In the genomic region with DNA sequence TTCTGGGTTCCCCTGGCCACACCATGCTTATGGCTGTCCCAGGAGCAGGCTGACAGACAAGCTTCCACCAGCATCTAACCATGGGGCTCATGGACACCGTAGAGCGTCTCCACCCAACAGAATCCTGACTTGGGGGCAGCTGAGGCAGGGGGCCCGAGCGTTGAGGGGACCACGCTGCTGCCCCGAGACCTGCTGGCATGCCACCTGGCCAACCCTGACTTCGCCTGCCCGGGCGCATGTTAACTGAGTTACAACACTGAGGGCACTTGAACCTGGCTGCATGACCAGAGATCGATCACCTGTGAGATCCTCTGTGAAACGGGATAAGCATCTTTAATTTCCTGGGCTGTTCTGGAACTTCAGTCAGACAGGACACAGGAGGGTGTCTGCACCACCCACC, we compare ENCODE assay signal across 9 cellular contexts. TPM values are rescaled to one million over a fixed set of nuclear protein-coding genes. Genes with fewer than 3 reads are reported as not detected.
DNase-seq lines count a peak whose midpoint lies in the region; ATAC-seq, FAIRE-seq and TF ChIP-seq lines count a peak whose summit lies in the region.
"Had no signal": no experiment of that assay in that cellular context is flagged by ENCODE, and none has a peak within 500 bp of the region (broad histone marks: within the 10 kb centered on the region; RNA-seq: fewer than 3 reads in every experiment).

No MANE protein-coding gene starts in this region.

- H2AK5ac ChIP-seq in mesenchymal stem cell (ENCODE audit: low read length, severe bottlenecking): peak overlapping the region; percentile 59

- H3K79me2 ChIP-seq in astrocyte (ENCODE audit: insufficient read depth, low read length) (peaks cover 12% of the 10 kb centered on the region), MM.1S (ENCODE audit: low read length) (no peaks in the 10 kb centered on the region)

- no peak for FAIRE-seq in astrocyte (lab: Jason Lieb, UNC)

- no peaks in the 10 kb centered on the region for H4K20me1 ChIP-seq in astrocyte (ENCODE audit: insufficient read depth, low read length)
- H4K20me1 ChIP-seq in MM.1S (ENCODE audit: insufficient read depth, low read length): no peaks in the 10 kb centered on the region

- no peak for TF ChIP-seq CTCF in astrocyte (IDR thresholded peaks at IDR 0.05; ENCODE audit: insufficient read depth, low read depth, low read length)
- no peak for TF ChIP-seq CTCF in MM.1S (IDR thresholded peaks at IDR 0.05; ENCODE audit: low read length)

- no peaks in the 10 kb centered on the region for H3K27me3 Mint-ChIP-seq in activated CD8-positive, alpha-beta memory T cell treated with anti-CD3 and anti-CD28 coated beads, Interleukin-2, amount 10 ng/mL, durations not matched to agents 7 days and 5 days
- H3K27me3 Mint-ChIP-seq in astrocyte (ENCODE audit: low read depth, unreplicated experiment): no peaks in the 10 kb centered on the region

- no peaks in the 10 kb centered on the region for H3K27me3 ChIP-seq in astrocyte (ENCODE audit: insufficient read depth, low read length)
- no peaks in the 10 kb centered on the region for H3K27me3 ChIP-seq in mesenchymal stem cell (ENCODE audit: control insufficient read depth in 1 of 2, insufficient read depth in 1 of 2, low read length in 2 of 2)
- H3K27me3 ChIP-seq in H7 (ENCODE audit: control insufficient read depth, insufficient read depth, low read length): no peaks in the 10 kb centered on the region
- no peaks in the 10 kb centered on the region for H3K27me3 ChIP-seq in MM.1S (replicated peaks; ENCODE audit: insufficient read depth, low read length)

- peak overlapping the region in 1 of 2 experiments; percentile 18 for H3K14ac ChIP-seq in mesenchymal stem cell (ENCODE audit: low read length in 2 of 2)

- DNase-seq in activated CD8-positive, alpha-beta memory T cell treated with anti-CD3 and anti-CD28 coated beads, Interleukin-2, amount 10 ng/mL, durations not matched to agents 7 days and 5 days: no peak
- DNase-seq in activated CD8-positive, alpha-beta memory T cell treated with anti-CD3 and anti-CD28 coated beads, Interleukin-2, amount 50 U/mL, for 48 hours: no peak
- DNase-seq in astrocyte (ENCODE audit: low read depth) (no peak), mesenchymal stem cell (no peak), iPS-NIHi7 (ENCODE audit: extremely low spot score) (no peak), H7 (no peak), MM.1S (no peak)
- DNase-seq: activated naive CD4-positive, alpha-beta T cell had no signal

- 87% methylated on average over 11 of the region's 11 CpGs for WGBS in mesenchymal stem cell

- peaks cover 50% of the 10 kb centered on the region for H3K4me1 Mint-ChIP-seq in activated CD8-positive, alpha-beta memory T cell treated with anti-CD3 and anti-CD28 coated beads, Interleukin-2, amount 10 ng/mL, durations not matched to agents 7 days and 5 days
- peaks cover 28% of the 10 kb centered on the region for H3K4me1 Mint-ChIP-seq in astrocyte (ENCODE audit: low read depth, unreplicated experiment)

- H3K9me2 ChIP-seq in MM.1S (replicated peaks; ENCODE audit: insufficient read depth, low read length): no peaks in the 10 kb centered on the region

- peak overlapping the region; percentile 76 for H3K4me3 Mint-ChIP-seq in activated CD8-positive, alpha-beta memory T cell treated with anti-CD3 and anti-CD28 coated beads, Interleukin-2, amount 10 ng/mL, durations not matched to agents 7 days and 5 days
- no peak overlapping the region for H3K4me3 Mint-ChIP-seq in astrocyte (ENCODE audit: unreplicated experiment)

- H3K36me3 ChIP-seq in astrocyte (ENCODE audit: insufficient read depth, low read length) (no peaks in the 10 kb centered on the region), mesenchymal stem cell (ENCODE audit: control insufficient read depth in 1 of 2, insufficient read depth in 2 of 2, low read depth in 1 of 2, low read length in 2 of 2) (peaks cover 42 to 50% of the 10 kb centered on the region in 2 experiments), H7 (replicated peaks; ENCODE audit: control insufficient read depth, insufficient read depth, low read length) (peaks cover 2% of the 10 kb centered on the region; the same call in 1 of the 2 replicates), MM.1S (replicated peaks; ENCODE audit: insufficient read depth, low read length) (no peaks in the 10 kb centered on the region)

- H4K8ac ChIP-seq in mesenchymal stem cell (ENCODE audit: low read length): peak overlapping the region; percentile 66

- no peak overlapping the region for H3K27ac Mint-ChIP-seq in activated CD8-positive, alpha-beta memory T cell treated with anti-CD3 and anti-CD28 coated beads, Interleukin-2, amount 10 ng/mL, durations not matched to agents 7 days and 5 days
- H3K27ac Mint-ChIP-seq in astrocyte (ENCODE audit: unreplicated experiment): peak overlapping the region; percentile 94

- peaks cover 1% of the 10 kb centered on the region for H3K36me3 Mint-ChIP-seq in activated CD8-positive, alpha-beta memory T cell treated with anti-CD3 and anti-CD28 coated beads, Interleukin-2, amount 10 ng/mL, durations not matched to agents 7 days and 5 days
- peaks cover 8% of the 10 kb centered on the region for H3K36me3 Mint-ChIP-seq in astrocyte (ENCODE audit: low read depth, unreplicated experiment)

- H3K4me1 ChIP-seq in astrocyte (ENCODE audit: insufficient read depth, low read length) (peaks cover 35% of the 10 kb centered on the region), mesenchymal stem cell (ENCODE audit: control insufficient read depth, insufficient read depth, low read depth, low read length) (peaks cover 51% of the 10 kb centered on the region), MM.1S (ENCODE audit: low read length) (peaks cover 5% of the 10 kb centered on the region; the same call in 1 of the 2 replicates)

- H2BK5ac ChIP-seq in mesenchymal stem cell (ENCODE audit: low read depth, low read length, poor library complexity, severe bottlenecking): no peak overlapping the region

- CTCF ChIA-PET in activated CD8-positive, alpha-beta memory T cell treated with anti-CD3 and anti-CD28 coated beads, Interleukin-2, amount 10 ng/mL, durations not matched to agents 7 days and 5 days (lab: Charles Lee): interaction anchor here (0.7 to 9.9 kb wide), 16 partner anchors 12 to 273 kb away, joined by 3 to 159 read pairs (median 4); a partner anchor contains a TSS

- no peak overlapping the region for H2AFZ ChIP-seq in astrocyte (ENCODE audit: low read depth, low read length)
- H2AFZ ChIP-seq in mesenchymal stem cell (ENCODE audit: low read depth, low read length): no peak overlapping the region
- H2AFZ ChIP-seq in MM.1S (ENCODE audit: low read length): no peak overlapping the region

- peak overlapping the region in 1 of 2 experiments; percentile 51 for H2BK12ac ChIP-seq in mesenchymal stem cell (ENCODE audit: low read length in 2 of 2)

- H3K9me3 ChIP-seq in astrocyte (ENCODE audit: insufficient read depth, low read depth, low read length) (no peaks in the 10 kb centered on the region), mesenchymal stem cell (ENCODE audit: control insufficient read depth, low read length) (no peaks in the 10 kb centered on the region), MM.1S (replicated peaks; ENCODE audit: insufficient read depth, low read length) (no peaks in the 10 kb centered on the region)

- H3K4me2 ChIP-seq in astrocyte (ENCODE audit: low read length): peak overlapping the region; percentile 81
- no peak overlapping the region for H3K4me2 ChIP-seq in mesenchymal stem cell (ENCODE audit: low read length, poor library complexity, severe bottlenecking)
- no peak overlapping the region for H3K4me2 ChIP-seq in MM.1S (ENCODE audit: low read depth, low read length)

- H2BK15ac ChIP-seq in mesenchymal stem cell (ENCODE audit: low read depth, poor library complexity, severe bottlenecking): no peak overlapping the region

- H3K4me3 ChIP-seq in astrocyte (ENCODE audit: insufficient read depth, low read depth, low read length): no peak overlapping the region
- H3K4me3 ChIP-seq in mesenchymal stem cell (ENCODE audit: insufficient read depth in 1 of 2, low read depth in 1 of 2, low read length in 2 of 2): peak overlapping the region in 1 of 2 experiments; percentile 79
- no peak overlapping the region for H3K4me3 ChIP-seq in H7 (ENCODE audit: insufficient read depth, low read depth, low read length)
- H3K4me3 ChIP-seq in MM.1S (ENCODE audit: low read length): no peak overlapping the region

- H3K79me1 ChIP-seq in mesenchymal stem cell (replicated peaks; ENCODE audit: low read length, poor library complexity, severe bottlenecking): peaks cover 31% of the 10 kb centered on the region

- no peaks in the 10 kb centered on the region for H3F3A ChIP-seq in MM.1S (ENCODE audit: insufficient read depth, low read length)

- no peaks in the 10 kb centered on the region for H3K9me3 Mint-ChIP-seq in activated CD8-positive, alpha-beta memory T cell treated with anti-CD3 and anti-CD28 coated beads, Interleukin-2, amount 10 ng/mL, durations not matched to agents 7 days and 5 days (ENCODE audit: low read depth)
- H3K9me3 Mint-ChIP-seq in astrocyte (ENCODE audit: unreplicated experiment): peaks cover 4% of the 10 kb centered on the region

- H3K18ac ChIP-seq in mesenchymal stem cell (ENCODE audit: low read depth in 1 of 2, low read length in 2 of 2): peak overlapping the region in 1 of 2 experiments; percentile 5

- H2BK120ac ChIP-seq in mesenchymal stem cell (ENCODE audit: low read depth, low read length): no peak overlapping the region

- no peak for ATAC-seq in activated CD8-positive, alpha-beta memory T cell treated with anti-CD3 and anti-CD28 coated beads, Interleukin-2, amount 10 ng/mL, durations not matched to agents 7 days and 5 days

- peak overlapping the region in 1 of 2 experiments; percentile 19 for H3K4ac ChIP-seq in mesenchymal stem cell (ENCODE audit: low read depth in 1 of 2, low read length in 2 of 2)

- H4K91ac ChIP-seq in mesenchymal stem cell (ENCODE audit: low read length): no peak overlapping the region

- H3K9ac ChIP-seq in astrocyte (ENCODE audit: low read length) (peak overlapping the region; percentile 4), mesenchymal stem cell (ENCODE audit: low read length) (peak overlapping the region; percentile 91), MM.1S (ENCODE audit: low read length) (no peak overlapping the region)

- H3K27ac ChIP-seq in astrocyte (ENCODE audit: low read depth, low read length) (no peak overlapping the region), mesenchymal stem cell (ENCODE audit: low read length, poor library complexity, severe bottlenecking) (no peak overlapping the region), temporal lobe (ENCODE audit: low read depth, low read length) (peak overlapping the region; percentile 96), MM.1S (ENCODE audit: low read length) (no peak overlapping the region)

- H3K23ac ChIP-seq in mesenchymal stem cell (ENCODE audit: low read length in 2 of 2): no peak overlapping the region

RNA-seq across cellular contexts. Expression of a gene that starts 13.7 kb away (rescaled TPM):
- total RNA-seq in activated CD8-positive, alpha-beta memory T cell treated with anti-CD3 and anti-CD28 coated beads, Interleukin-2, amount 10 ng/mL, durations not matched to agents 7 days and 5 days: 10 to 100 TPM; 14.4 to 22.9 TPM
- total RNA-seq in astrocyte (24.2 and 27.9 TPM in 2 replicates), temporal lobe (16.0 TPM)
- 19.5 TPM for polyA plus RNA-seq in mesenchymal stem cell (2013, experiment 1 of 2)
- polyA plus RNA-seq in mesenchymal stem cell (2013, experiment 2 of 2): 21.1 TPM
- total RNA-seq in H7 (2014; rRNA removed; shearing (Covaris generic)): 19.7 and 34.8 TPM in 2 replicates

RNA-seq across cellular contexts. Expression of a gene that starts 43.7 kb away (rescaled TPM):
- 10 to 100 TPM; 46.6 to 50.4 TPM for total RNA-seq in activated CD8-positive, alpha-beta memory T cell treated with anti-CD3 and anti-CD28 coated beads, Interleukin-2, amount 10 ng/mL, durations not matched to agents 7 days and 5 days
- total RNA-seq in astrocyte: 27.5 and 37.3 TPM in 2 replicates
- 12.1 TPM for polyA plus RNA-seq in mesenchymal stem cell (2013, experiment 1 of 2)
- polyA plus RNA-seq in mesenchymal stem cell (2013, experiment 2 of 2): 11.4 TPM
- total RNA-seq in temporal lobe: 12.3 TPM
- total RNA-seq in H7 (2014; rRNA removed; shearing (Covaris generic)): 53.8 and 76.2 TPM in 2 replicates
